In genomic region chr22:30245985-30246901, GRCh38 we compare ENCODE assay signal across 8 cellular contexts. TPM values are rescaled to one million over a fixed set of nuclear protein-coding genes. Genes with fewer than 3 reads are reported as not detected.
DNase-seq lines count a peak whose midpoint lies in the region; ATAC-seq and TF ChIP-seq lines count a peak whose summit lies in the region.

Gene LIF, minus strand, starts transcription at chr22:30246759. Its CDS starts 64 bp downstream, at chr22:30246695.

- peak within 1 kb of the TSS; percentile 95 for H3K27ac ChIP-seq in brain microvascular endothelial cell

- in situ Hi-C loops in brain microvascular endothelial cell (cut with HindIII; ENCODE audit: low pct_ligation_motif_present, low sequenced_read_pairs) = no loop called here

- H3K36me3 ChIP-seq in brain microvascular endothelial cell (replicated peaks) (peaks cover 41% of the 10 kb centered on the region), kidney epithelial cell (ENCODE audit: control insufficient read depth, insufficient read depth, low read length) (peaks cover 6% of the 10 kb centered on the region)

- H3K27me3 ChIP-seq in brain microvascular endothelial cell (replicated peaks) = no peaks in the 10 kb centered on the region
- H3K27me3 ChIP-seq in kidney epithelial cell (ENCODE audit: control insufficient read depth, insufficient read depth, low read length) = no peaks in the 10 kb centered on the region

- TF ChIP-seq CTCF in brain microvascular endothelial cell (IDR thresholded peaks at IDR 0.05; ENCODE audit: low read depth, low read length, missing control alignments) (no peak), kidney epithelial cell (IDR thresholded peaks at IDR 0.05; ENCODE audit: insufficient read depth, low read length, poor library complexity, severe bottlenecking) (no peak)

- no peak for ATAC-seq in HG03571 (IDR thresholded peaks at IDR 0.05; ENCODE audit: unreplicated experiment)

- intact Hi-C loops in T-helper 2 cell treated with Interferon-gamma antibody and Interleukin-4, amounts not matched to agents 100 ng/mL and 5 ng/mL, for 36 hours (cut with micrococcal nuclease) = loop anchor here (1.0 to 5.0 kb wide), 3 partner anchors 21 to 142 kb away; no protein-coding TSS in a partner anchor

- DNase-seq in NCI-H748 (lab: John Stamatoyannopoulos, UW; ENCODE audit: unreplicated experiment) (peak; percentile 22), NCI-H748 treated with DMSO at 0.1 percent for 48 hours (lab: John Stamatoyannopoulos, UW) (no peak), brain microvascular endothelial cell (peak; percentile 79), kidney epithelial cell (ENCODE audit: low read depth) (no peak), T1000 (lab: John Stamatoyannopoulos, UW) (no peak)
- peak; percentile 64 for DNase-seq in stimulated activated CD4-positive, alpha-beta T cell treated with anti-CD3 and anti-CD28 coated beads, Interleukin-4, amount 100 ng/mL, for 24 hours

- peak within 1 kb of the TSS; percentile 88 for H3K4me3 ChIP-seq in brain microvascular endothelial cell (ENCODE audit: low read depth, low read length)
- H3K4me3 ChIP-seq in kidney epithelial cell (ENCODE audit: low read depth, low read length) = peak within 1 kb of the TSS; percentile 41

RNA-seq across cellular contexts. Expression of gene LIF, which starts in this region (rescaled TPM):
- 502 and 522 TPM in 2 replicates for total RNA-seq in T-helper 2 cell treated with Interferon-gamma antibody and Interleukin-4, amounts not matched to agents 100 ng/mL and 5 ng/mL, for 36 hours
- total RNA-seq in kidney epithelial cell = 108 and 112 TPM in 2 replicates

Comparison
In these comparisons a context has a peak if more than half of its experiments do, and no peak if none do; other contexts are left out.
1. DNase-seq: peak in NCI-H748 (single experiment), brain microvascular endothelial cell (single experiment) and stimulated activated CD4-positive, alpha-beta T cell treated with anti-CD3 and anti-CD28 coated beads, Interleukin-4, amount 100 ng/mL, for 24 hours (single experiment); none in NCI-H748 treated with DMSO at 0.1 percent for 48 hours (single experiment), kidney epithelial cell (single experiment) and T1000 (single experiment).